ENCODE assay signal across 8 cellular contexts in genomic region chr2:222655748-222656543, GRCh38. TPM values are rescaled to one million over a fixed set of nuclear protein-coding genes. Genes with fewer than 3 reads are reported as not detected.
A peak's percentile ranks its signal among the peaks of the same experiment; 100 is the strongest.
DNase-seq lines count a peak whose midpoint lies in the region; ATAC-seq and TF ChIP-seq lines count a peak whose summit lies in the region.

Gene FARSB, minus strand, starts transcription at chr2:222656092. Its CDS starts 19 bp downstream, at chr2:222656073.

- H3K9me3 ChIP-seq in right atrium auricular region (no peaks in the 10 kb centered on the region), uterus (no peaks in the 10 kb centered on the region)

- ATAC-seq in GM18498 (IDR thresholded peaks at IDR 0.05; ENCODE audit: unreplicated experiment), result peak; percentile 91
- ATAC-seq in HG02938 (IDR thresholded peaks at IDR 0.05; ENCODE audit: unreplicated experiment), result peak; percentile 87

- H3K27me3 ChIP-seq in right atrium auricular region (no peaks in the 10 kb centered on the region), uterus (no peaks in the 10 kb centered on the region)

- no peaks in the 10 kb centered on the region for H3K36me3 ChIP-seq in right atrium auricular region
- no peaks in the 10 kb centered on the region for H3K36me3 ChIP-seq in uterus

- H3K4me1 ChIP-seq in right atrium auricular region (peaks cover 0 to 21% of the 10 kb centered on the region in 2 donors), uterus (no peaks in the 10 kb centered on the region)

- intact Hi-C loops in uterus (cut with DNase I; ENCODE audit: low total_unique reads), result no loop called here

- peak within 1 kb of the TSS; percentile 69 to 79 for H3K4me3 ChIP-seq in right atrium auricular region
- H3K4me3 ChIP-seq in uterus, result peak within 1 kb of the TSS; percentile 86 to 92

- peak within 1 kb of the TSS; percentile 100 for H3K27ac ChIP-seq in angular gyrus (ENCODE audit: low read depth, low read length)
- peak within 1 kb of the TSS; percentile 85 to 86 for H3K27ac ChIP-seq in right atrium auricular region
- H3K27ac ChIP-seq in uterus, result peak within 1 kb of the TSS; percentile 88 to 97

- peak; percentile 69 to 86 for DNase-seq in NCI-H187 (lab: John Stamatoyannopoulos, UW)
- peak; percentile 81 to 97 (median 92) for DNase-seq in T-helper 2 cell
- DNase-seq in right atrium auricular region (ENCODE audit: low spot score), result peak; percentile 89
- DNase-seq in pulmonary artery endothelial cell (ENCODE audit: low read depth, low spot score), result peak; percentile 87
- DNase-seq in uterus, result peak; percentile 92 to 94

- peak; percentile 28 to 39 for TF ChIP-seq POLR2A in uterus (IDR thresholded peaks at IDR 0.05)

- TF ChIP-seq CTCF in right atrium auricular region (IDR thresholded peaks at IDR 0.05) (no peak), uterus (IDR thresholded peaks at IDR 0.05) (no peak)

RNA-seq across cellular contexts. Expression of gene FARSB, which starts in this region (rescaled TPM):
- total RNA-seq in right atrium auricular region (10 to 100 TPM; 11.3 to 13.7 TPM), pulmonary artery endothelial cell (20.3 and 20.8 TPM in 2 replicates), uterus (10 to 100 TPM in 3 of 4 donors, 1 to 10 TPM in 1; 9.4 to 24.1 (median 16.2) TPM)

Comparison
In these comparisons a context has a peak if more than half of its experiments do, and no peak if none do; other contexts are left out.
1. Peak in every context shown above with its lines: DNase-seq, ATAC-seq, H3K4me3 ChIP-seq and H3K27ac ChIP-seq.